Comparison of ENCODE assay signal across 16 cellular contexts in the genomic region with DNA sequence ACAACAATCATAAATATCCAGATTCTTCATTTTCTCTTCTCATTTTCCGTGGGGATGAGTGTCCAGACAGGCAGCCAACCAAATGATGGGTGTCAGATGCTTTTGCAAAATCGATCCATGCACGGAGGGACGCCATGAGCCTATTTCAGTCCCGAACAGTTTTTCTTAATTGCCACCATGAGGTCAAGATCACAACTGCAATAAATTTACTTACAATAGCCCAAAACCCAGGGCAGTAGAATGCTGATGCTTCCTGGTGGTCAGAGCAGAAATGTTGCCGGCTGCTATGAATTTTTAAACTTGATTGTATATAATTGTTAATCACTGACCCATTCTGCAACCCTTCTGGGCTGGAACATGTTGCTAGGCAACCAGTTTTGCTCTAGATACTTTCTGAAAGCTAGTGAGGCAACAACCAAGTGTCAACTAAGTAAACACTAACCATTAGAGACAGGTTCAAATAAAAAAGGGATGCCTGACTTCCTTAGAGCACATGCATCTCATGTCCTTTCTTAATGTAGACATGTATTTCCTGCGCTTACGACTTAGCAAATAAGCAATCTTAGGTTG.
DNase-seq lines count a peak whose midpoint lies in the region; ATAC-seq and TF ChIP-seq lines count a peak whose summit lies in the region.
"Had no signal": no experiment of that assay in that cellular context is flagged by ENCODE, and none has a peak within 500 bp of the region (broad histone marks: within the 10 kb centered on the region; RNA-seq: fewer than 3 reads in every experiment).

No MANE protein-coding gene starts in this region.

- H3K4me3 ChIP-seq in fibroblast of pulmonary artery (replicated peaks; ENCODE audit: low read depth, low read length) = no peak overlapping the region
- H3K4me3 ChIP-seq: HAP-1 had no signal

- DNase-seq in NCI-H2196 (lab: John Stamatoyannopoulos, UW; ENCODE audit: unreplicated experiment) (peak; percentile 41), NCI-H2196 treated with DMSO at 0.1 percent for 48 hours (lab: John Stamatoyannopoulos, UW; ENCODE audit: unreplicated experiment) (no peak), fibroblast of pulmonary artery (ENCODE audit: low read depth) (peak; percentile 8), sciatic nerve (ENCODE audit: low spot score) (no peak), NCI-H1694 treated with DMSO at 0.1 percent for 48 hours (lab: John Stamatoyannopoulos, UW) (no peak), cortex of kidney (lab: John Stamatoyannopoulos, UW) (no peak)
- DNase-seq: activated CD4-positive, CD25-positive, alpha-beta regulatory T cell; activated naive CD4-positive, alpha-beta T cell; cerebellar nuclear complex; NCI-H2107; occipital lobe; stimulated activated CD4-positive, alpha-beta T cell treated with anti-CD3 and anti-CD28 coated beads, Interleukin-12 subunit alpha, Interleukin-12 subunit beta, amount 100 ng/mL, for 4 hours had no signal

- H3K27ac ChIP-seq in VCaP = no peak overlapping the region
- H3K27ac ChIP-seq: epithelial cell of prostate had no signal

- TF ChIP-seq CTCF in VCaP (conservative IDR thresholded peaks at IDR 0.05) (peak; percentile 23; the same call in 1 of the 2 replicates), fibroblast of pulmonary artery (IDR thresholded peaks at IDR 0.05; ENCODE audit: low read length, missing control alignments) (peak; percentile 7)

- ATAC-seq in sciatic nerve (peak; percentile 8), GM18505 (IDR thresholded peaks at IDR 0.05; ENCODE audit: unreplicated experiment) (no peak)

- intact Hi-C loops in sciatic nerve (cut with DNase I) = no loop called here

- no peak for TF ChIP-seq POLR2A in GM18505 (IDR thresholded peaks at IDR 0.05; ENCODE audit: borderline replicate concordance, extremely low read depth, insufficient read depth, insufficient read length)

Comparison
In these comparisons a context has a peak if more than half of its experiments do, and no peak if none do; other contexts are left out.
1. DNase-seq: peak in NCI-H2196 (single experiment) and fibroblast of pulmonary artery (single experiment); none in NCI-H2196 treated with DMSO at 0.1 percent for 48 hours (single experiment), sciatic nerve (single experiment), NCI-H1694 treated with DMSO at 0.1 percent for 48 hours (single experiment) and cortex of kidney (single experiment).